ENCODE assay signal across 20 cellular contexts in the genomic region with DNA sequence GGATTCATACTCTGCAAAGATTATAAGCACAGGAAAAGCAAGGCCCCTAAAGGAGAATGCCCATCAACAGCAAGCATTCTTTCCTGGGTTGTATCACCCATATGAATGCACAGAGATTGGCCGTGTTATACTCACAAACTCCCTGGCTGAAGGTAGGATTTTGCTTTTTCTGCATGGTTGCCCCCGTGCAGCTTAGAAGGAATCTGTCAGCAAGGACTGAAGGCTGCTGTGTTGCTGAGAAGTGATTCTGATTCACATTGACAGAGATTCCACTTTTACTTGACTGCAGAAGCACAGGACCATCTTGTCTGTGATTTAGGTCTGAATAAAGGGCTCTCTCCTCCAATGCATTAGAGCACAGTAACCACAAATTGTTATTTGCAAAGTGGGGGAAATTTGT.
DNase-seq lines count a peak whose midpoint lies in the region; ATAC-seq and TF ChIP-seq lines count a peak whose summit lies in the region.
"Had no signal": no experiment of that assay in that cellular context is flagged by ENCODE, and none has a peak within 500 bp of the region (broad histone marks: within the 10 kb centered on the region; RNA-seq: fewer than 3 reads in every experiment).

No MANE protein-coding gene starts in this region.

- peaks cover 12% of the 10 kb centered on the region for H3K9me3 ChIP-seq in DND-41 (ENCODE audit: insufficient read depth, low read length, severe bottlenecking)
- H3K9me3 ChIP-seq in WERI-Rb-1 (ENCODE audit: severe bottlenecking) = no peaks in the 10 kb centered on the region
- H3K9me3 ChIP-seq in neuron (ENCODE audit: low read length) = no peaks in the 10 kb centered on the region

- no peak overlapping the region for H3K27ac ChIP-seq in DND-41 (ENCODE audit: low read length)
- H3K27ac ChIP-seq in WERI-Rb-1 = no peak overlapping the region
- H3K27ac ChIP-seq: BLaER1 had no signal

- peak overlapping the region; percentile 50 for H2AFZ ChIP-seq in DND-41 (ENCODE audit: low read depth, low read length)
- peak overlapping the region; percentile 79 for H2AFZ ChIP-seq in neuron (ENCODE audit: low read depth, low read length)

- H3K36me3 Mint-ChIP-seq in glutamatergic neuron (ENCODE audit: unreplicated experiment) = peaks cover 13% of the 10 kb centered on the region
- H3K36me3 Mint-ChIP-seq: CD8-positive, alpha-beta T cell had no signal

- H4K20me1 ChIP-seq in DND-41 (ENCODE audit: insufficient read depth, low read length) = no peaks in the 10 kb centered on the region
- H4K20me1 ChIP-seq: BLaER1 had no signal

- no peak for DNase-seq in DND-41
- peak; percentile 67 for DNase-seq in WERI-Rb-1
- peak; percentile 51 for DNase-seq in glomerular visceral epithelial cell (ENCODE audit: extremely low spot score)
- no peak for DNase-seq in glutamatergic neuron
- DNase-seq in hippocampal formation (lab: John Stamatoyannopoulos, UW) = no peak
- DNase-seq in activated naive CD4-positive, alpha-beta T cell treated with anti-CD3 and anti-CD28 coated beads, Interleukin-2, amount 50 U/mL, for 16 hours = no peak
- DNase-seq in islet precursor cell = no peak
- DNase-seq: CD8-positive, alpha-beta T cell; GF-D8; HFFc6; MG63; NCI-H1092; NCI-H1694; NCI-H2107; NCI-H2227 treated with DMSO at 0.1 percent for 48 hours; NCI-H526; OCI-M1; RPMI8226 had no signal

- H3K36me3 ChIP-seq in DND-41 (ENCODE audit: insufficient read depth, low read length) (no peaks in the 10 kb centered on the region), WERI-Rb-1 (no peaks in the 10 kb centered on the region), neuron (ENCODE audit: insufficient read depth, low read length) (no peaks in the 10 kb centered on the region)
- H3K36me3 ChIP-seq: BLaER1, MG63 had no signal

- H3K27me3 ChIP-seq in DND-41 (ENCODE audit: insufficient read depth, low read length, poor library complexity) (no peaks in the 10 kb centered on the region), WERI-Rb-1 (ENCODE audit: insufficient read depth, low read depth, severe bottlenecking) (no peaks in the 10 kb centered on the region), neuron (ENCODE audit: insufficient read depth, low read length) (no peaks in the 10 kb centered on the region)
- H3K27me3 ChIP-seq: BLaER1, MG63 had no signal

- no peak overlapping the region for H3K4me2 ChIP-seq in DND-41 (ENCODE audit: insufficient read depth, low read length)
- H3K4me2 ChIP-seq: BLaER1 had no signal

- no peak overlapping the region for H3K4me3 Mint-ChIP-seq in glutamatergic neuron (ENCODE audit: unreplicated experiment)
- H3K4me3 Mint-ChIP-seq: CD8-positive, alpha-beta T cell; HFFc6 had no signal

- peaks cover 4% of the 10 kb centered on the region for H3K9me3 Mint-ChIP-seq in glutamatergic neuron (ENCODE audit: unreplicated experiment)

- TF ChIP-seq CTCF in DND-41 (IDR thresholded peaks at IDR 0.05; ENCODE audit: borderline replicate concordance, extremely low read depth, low read length, poor library complexity, severe bottlenecking) (no peak), WERI-Rb-1 (IDR thresholded peaks at IDR 0.05; ENCODE audit: low read depth, low read length) (no peak), glutamatergic neuron (IDR thresholded peaks at IDR 0.05; ENCODE audit: partially characterized antibody, unreplicated experiment) (no peak)

- peaks cover 4% of the 10 kb centered on the region for H3K27me3 Mint-ChIP-seq in glutamatergic neuron (ENCODE audit: unreplicated experiment)

- no peak overlapping the region for H3K9ac ChIP-seq in DND-41 (ENCODE audit: low read depth, low read length)
- H3K9ac ChIP-seq: BLaER1 had no signal

- ATAC-seq in DND-41 (ENCODE audit: insufficient read depth, low read depth) = no peak
- ATAC-seq: CD8-positive, alpha-beta T cell had no signal

- H3K4me3 ChIP-seq in DND-41 (ENCODE audit: low read depth in 1 of 2, low read length in 2 of 2) (no peak overlapping the region), WERI-Rb-1 (ENCODE audit: low read depth, low read length) (0 out of 2 replicates have a peak overlapping the region, but pooled peaks have one; percentile 4), neuron (ENCODE audit: low read length) (peak overlapping the region; percentile 8)
- H3K4me3 ChIP-seq: BLaER1, MG63 had no signal

- H3K79me2 ChIP-seq in DND-41 (ENCODE audit: insufficient read depth, low read length) = no peaks in the 10 kb centered on the region

- H3K4me1 ChIP-seq in DND-41 (ENCODE audit: insufficient read depth, low read length) = peaks cover 19% of the 10 kb centered on the region
- H3K4me1 ChIP-seq in neuron (ENCODE audit: insufficient read depth, low read length) = peaks cover 16% of the 10 kb centered on the region
- H3K4me1 ChIP-seq: BLaER1 had no signal

- H3K4me1 Mint-ChIP-seq in glutamatergic neuron (ENCODE audit: low read depth, unreplicated experiment) = no peaks in the 10 kb centered on the region

- H3K27ac Mint-ChIP-seq in glutamatergic neuron (ENCODE audit: unreplicated experiment) = no peak overlapping the region
- H3K27ac Mint-ChIP-seq: CD8-positive, alpha-beta T cell; HFFc6 had no signal

Comparison
In these comparisons a context has a peak if more than half of its experiments do, and no peak if none do; other contexts are left out.
1. DNase-seq: peak in WERI-Rb-1 (single experiment) and glomerular visceral epithelial cell (single experiment); none in DND-41 (single experiment), glutamatergic neuron (single experiment), hippocampal formation (0 of 2), activated naive CD4-positive, alpha-beta T cell treated with anti-CD3 and anti-CD28 coated beads, Interleukin-2, amount 50 U/mL, for 16 hours (single experiment) and islet precursor cell (single experiment).
2. H3K4me3 ChIP-seq: peak in WERI-Rb-1 (single experiment) and neuron (single experiment); none in DND-41 (0 of 2).